8 cellular contexts compared by ENCODE assay signal in the genomic region with DNA sequence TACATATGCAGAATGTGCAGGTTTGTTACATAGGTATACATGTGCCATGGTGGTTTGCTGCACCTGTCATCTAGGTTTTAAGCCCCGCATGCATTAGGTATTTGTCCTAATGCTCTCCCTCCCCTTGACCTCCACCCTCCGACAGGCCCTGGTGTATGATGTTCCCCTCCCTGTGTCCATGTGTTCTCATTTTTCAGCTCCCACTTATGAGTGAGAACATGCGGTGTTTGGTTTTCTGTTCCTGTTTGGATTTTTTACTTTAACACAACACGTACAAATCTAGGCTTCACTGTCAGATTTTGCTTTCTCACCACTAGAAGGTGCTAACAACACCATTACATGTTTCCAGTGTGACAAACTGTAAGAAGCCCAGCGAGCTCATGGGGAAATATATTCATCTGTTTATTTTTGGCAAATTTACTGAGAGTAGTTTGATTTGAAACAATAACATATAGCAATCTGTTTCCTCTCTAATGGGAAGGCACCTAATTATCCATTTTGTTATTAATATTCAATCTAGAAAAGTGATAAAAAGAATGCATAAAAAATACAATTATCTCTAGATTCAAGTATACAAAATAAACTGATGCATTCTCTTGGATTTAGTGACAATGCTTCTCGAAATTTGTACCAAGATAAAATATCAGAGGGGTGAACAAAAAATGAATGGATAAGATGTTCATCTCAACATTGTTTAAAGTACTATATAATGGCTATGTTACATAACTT. TPM values are rescaled to one million over a fixed set of nuclear protein-coding genes. Genes with fewer than 3 reads are reported as not detected.
DNase-seq lines count a peak whose midpoint lies in the region; ATAC-seq and TF ChIP-seq lines count a peak whose summit lies in the region.

No MANE protein-coding gene starts in this region.

- peaks cover 40% of the 10 kb centered on the region for H3K4me1 Mint-ChIP-seq in activated T-cell treated with anti-CD3 and anti-CD28 coated beads, Interleukin-2, amount 50 U/mL, for 4 hours (ENCODE audit: low read depth)
- peaks cover 38 to 61% of the 10 kb centered on the region in 2 donors for H3K4me1 Mint-ChIP-seq in stimulated activated naive B cell treated with anti-CD40 and anti-IgM and Interleukin-4, amounts not matched to agents 10 μg/mL and 1 μg/mL and 100 μg/mL, for 72 hours

- H3K4me1 ChIP-seq in heart right ventricle = peaks cover 0 to 10% (median 0%) of the 10 kb centered on the region in 9 donors

- no peaks in the 10 kb centered on the region for H3K36me3 Mint-ChIP-seq in activated T-cell treated with anti-CD3 and anti-CD28 coated beads, Interleukin-2, amount 50 U/mL, for 4 hours (ENCODE audit: insufficient read depth)
- peaks cover 2 to 6% of the 10 kb centered on the region in 2 donors for H3K36me3 Mint-ChIP-seq in stimulated activated naive B cell treated with anti-CD40 and anti-IgM and Interleukin-4, amounts not matched to agents 10 μg/mL and 1 μg/mL and 100 μg/mL, for 72 hours

- peak overlapping the region; percentile 97 for H3K27ac Mint-ChIP-seq in stimulated activated naive B cell treated with anti-CD40 and anti-IgM and Interleukin-4, amounts not matched to agents 10 μg/mL and 1 μg/mL and 100 μg/mL, for 72 hours

- H3K4me3 ChIP-seq in HFF-Myc (replicated peaks; ENCODE audit: low read depth, low read length) (no peak overlapping the region), heart right ventricle (peak overlapping the region in 1 of 10 donors; percentile 23)

- peaks cover 0 to 3% (median 0%) of the 10 kb centered on the region in 11 donors for H3K9me3 ChIP-seq in heart right ventricle

- peak overlapping the region; percentile 91 for H3K4me3 Mint-ChIP-seq in activated T-cell treated with anti-CD3 and anti-CD28 coated beads, Interleukin-2, amount 50 U/mL, for 4 hours
- peak overlapping the region; percentile 76 to 93 for H3K4me3 Mint-ChIP-seq in stimulated activated naive B cell treated with anti-CD40 and anti-IgM and Interleukin-4, amounts not matched to agents 10 μg/mL and 1 μg/mL and 100 μg/mL, for 72 hours

- peak; percentile 55 for DNase-seq in AG08395 (ENCODE audit: low spot score)
- peak; percentile 44 for DNase-seq in HFF-Myc (ENCODE audit: extremely low read depth, low read depth)
- DNase-seq in M059J (ENCODE audit: low read depth) = peak; percentile 65
- no peak for DNase-seq in activated T-cell treated with anti-CD3 and anti-CD28 coated beads, Interleukin-2, amount 50 U/mL, for 4 hours
- DNase-seq in heart right ventricle = no peak
- DNase-seq in stimulated activated naive B cell treated with anti-CD40 and anti-IgM and Interleukin-4, amounts not matched to agents 10 μg/mL and 1 μg/mL and 100 μg/mL, for 72 hours = no peak
- no peak for DNase-seq in middle frontal gyrus (ENCODE audit: extremely low spot score, low spot score)

- no peak overlapping the region for H3K27ac ChIP-seq in heart right ventricle

- 30% methylated on average over 6 of the region's 6 CpGs for WGBS in heart right ventricle, 2 donors

- H3K27me3 Mint-ChIP-seq in activated T-cell treated with anti-CD3 and anti-CD28 coated beads, Interleukin-2, amount 50 U/mL, for 4 hours (ENCODE audit: low read depth) = no peaks in the 10 kb centered on the region
- no peaks in the 10 kb centered on the region for H3K27me3 Mint-ChIP-seq in stimulated activated naive B cell treated with anti-CD40 and anti-IgM and Interleukin-4, amounts not matched to agents 10 μg/mL and 1 μg/mL and 100 μg/mL, for 72 hours

- peak; percentile 93 to 94 for ATAC-seq in activated T-cell treated with anti-CD3 and anti-CD28 coated beads, Interleukin-2, amount 50 U/mL, for 4 hours
- peak in 3 of 8 donors; percentile 55 to 73 (median 72) for ATAC-seq in heart right ventricle
- ATAC-seq in stimulated activated naive B cell treated with anti-CD40 and anti-IgM and Interleukin-4, amounts not matched to agents 10 μg/mL and 1 μg/mL and 100 μg/mL, for 72 hours (replicated peaks) = peak; percentile 91 to 93

- intact Hi-C loops in heart right ventricle (cut with DNase I) = loop anchor here in 3 of 10 donors (5.0 to 10.0 kb wide), 3 partner anchors 48 to 371 kb away; no protein-coding TSS in a partner anchor

- no peaks in the 10 kb centered on the region for H3K27me3 ChIP-seq in heart right ventricle

- no peaks in the 10 kb centered on the region for H3K36me3 ChIP-seq in heart right ventricle

- TF ChIP-seq CTCF in GM12873 (IDR thresholded peaks at IDR 0.05; ENCODE audit: insufficient read depth, low read depth, low read length, missing control alignments) = peak; percentile 79
- peak; percentile 50 for TF ChIP-seq CTCF in HFF-Myc (IDR thresholded peaks at IDR 0.05; ENCODE audit: low read depth, low read length, missing control alignments)
- peak; percentile 23 to 77 (median 60) for TF ChIP-seq CTCF in heart right ventricle (IDR thresholded peaks at IDR 0.05)

- no peaks in the 10 kb centered on the region for H3K9me3 Mint-ChIP-seq in activated T-cell treated with anti-CD3 and anti-CD28 coated beads, Interleukin-2, amount 50 U/mL, for 4 hours
- H3K9me3 Mint-ChIP-seq in stimulated activated naive B cell treated with anti-CD40 and anti-IgM and Interleukin-4, amounts not matched to agents 10 μg/mL and 1 μg/mL and 100 μg/mL, for 72 hours = peaks cover 0 to 1% of the 10 kb centered on the region in 2 donors

RNA-seq across cellular contexts. Expression of a gene that starts 23.2 kb away (rescaled TPM):
- total RNA-seq in M059J (2014; rRNA removed; shearing (Covaris generic)) = 5.3 and 8.7 TPM in 2 replicates
- 100 to 1,000 TPM in 1 of 3 donors, 10 to 100 TPM in 2; 77.2 to 105 (median 92.4) TPM for total RNA-seq in activated T-cell treated with anti-CD3 and anti-CD28 coated beads, Interleukin-2, amount 50 U/mL, for 4 hours
- total RNA-seq in heart right ventricle = 10 to 100 TPM in 3 of 10 donors, 1 to 10 TPM in 7; 1.5 to 16.5 (median 5.7) TPM
- polyA plus RNA-seq in heart right ventricle = 1 to 10 TPM; 1.1 to 6.0 TPM

RNA-seq across cellular contexts. Expression of a gene that starts 53.0 kb away (rescaled TPM):
- 104 and 133 TPM in 2 replicates for total RNA-seq in M059J (2014; rRNA removed; shearing (Covaris generic))
- total RNA-seq in activated T-cell treated with anti-CD3 and anti-CD28 coated beads, Interleukin-2, amount 50 U/mL, for 4 hours = 10 to 100 TPM; 25.0 to 31.9 (median 31.7) TPM
- total RNA-seq in heart right ventricle = 10 to 100 TPM; 25.4 to 39.7 (median 28.6) TPM
- 10 to 100 TPM; 20.2 to 26.6 TPM for polyA plus RNA-seq in heart right ventricle

Comparison
In these comparisons a context has a peak if more than half of its experiments do, and no peak if none do; other contexts are left out.
1. DNase-seq: peak in AG08395 (single experiment), HFF-Myc (single experiment) and M059J (single experiment); none in activated T-cell treated with anti-CD3 and anti-CD28 coated beads, Interleukin-2, amount 50 U/mL, for 4 hours (single experiment), heart right ventricle (0 of 2), stimulated activated naive B cell treated with anti-CD40 and anti-IgM and Interleukin-4, amounts not matched to agents 10 μg/mL and 1 μg/mL and 100 μg/mL, for 72 hours (single experiment) and middle frontal gyrus (single experiment).
2. Peak in every context shown above with its lines, with median percentiles within 50 percentile points of each other: CTCF ChIP-seq.